ENCODE assay signal across 11 cellular contexts in the genomic region with DNA sequence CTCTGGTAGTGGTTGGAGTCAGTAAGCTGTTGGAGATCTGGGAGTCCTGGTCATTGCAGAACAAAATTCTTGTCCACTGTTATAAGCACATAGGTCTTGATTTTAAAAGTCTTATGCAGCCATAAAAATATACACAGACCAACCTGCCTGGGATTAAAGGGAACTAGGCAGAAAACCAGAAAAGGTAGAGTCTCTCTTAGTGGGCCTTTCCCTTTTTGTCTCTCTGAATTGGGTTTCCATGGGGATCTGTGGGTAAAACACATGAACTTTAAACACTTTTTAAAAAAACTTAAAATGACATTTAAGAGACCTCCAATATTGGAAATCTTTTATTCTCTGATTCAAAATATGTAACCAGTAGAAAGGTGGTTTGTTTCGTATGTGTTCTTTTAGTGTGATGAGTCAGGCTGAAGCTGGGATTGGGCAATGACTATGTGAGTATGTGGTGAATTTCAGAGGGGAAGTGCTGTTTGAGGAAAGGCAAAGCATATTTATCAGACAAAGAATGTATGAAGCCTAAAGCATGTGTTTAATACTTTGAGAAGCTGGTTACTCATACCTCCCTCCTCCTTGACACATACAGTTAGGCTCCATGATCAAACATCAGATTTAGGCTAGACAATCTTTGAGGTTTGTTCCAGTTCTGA. TPM values are rescaled to one million over a fixed set of nuclear protein-coding genes. Genes with fewer than 3 reads are reported as not detected.
DNase-seq lines count a peak whose midpoint lies in the region; ATAC-seq and TF ChIP-seq lines count a peak whose summit lies in the region.
"Had no signal": no experiment of that assay in that cellular context is flagged by ENCODE, and none has a peak within 500 bp of the region (broad histone marks: within the 10 kb centered on the region; RNA-seq: fewer than 3 reads in every experiment).

No MANE protein-coding gene starts in this region.

- no peak overlapping the region for H3K4me2 ChIP-seq in IMR-90 (ENCODE audit: low read depth, low read length)

- H3K79me1 ChIP-seq in IMR-90 (ENCODE audit: low read depth in 1 of 2, low read length in 2 of 2), result peaks cover 10 to 20% of the 10 kb centered on the region in 2 experiments; a peak in 1 of 4 replicates

- ATAC-seq in IMR-90 (ENCODE audit: low read depth) (peak; percentile 91), left lung (peak; percentile 76), HG03045 (IDR thresholded peaks at IDR 0.05; ENCODE audit: unreplicated experiment) (no peak), HG02759 (IDR thresholded peaks at IDR 0.05; ENCODE audit: unreplicated experiment) (no peak), GM19397 (IDR thresholded peaks at IDR 0.05; ENCODE audit: unreplicated experiment) (no peak)
- ATAC-seq: activated CD8-positive, alpha-beta memory T cell treated with anti-CD3 and anti-CD28 coated beads, Interleukin-2, amount 10 ng/mL, durations not matched to agents 7 days and 5 days had no signal

- H3K23ac ChIP-seq in IMR-90 (ENCODE audit: low read depth, low read length), result 0 out of 2 replicates have a peak overlapping the region, but pooled peaks have one; percentile 62

- H2AK9ac ChIP-seq in IMR-90 (replicated peaks; ENCODE audit: low read depth, low read length, poor library complexity), result peak overlapping the region; percentile 57

- POLR2A ChIA-PET in IMR-90 (lab: Charles Lee; ENCODE audit: unreplicated experiment), result no interaction called here

- peaks cover 14% of the 10 kb centered on the region for H3K9me1 ChIP-seq in IMR-90 (ENCODE audit: insufficient read depth, low read length)

- peak overlapping the region; percentile 48 for H3K18ac ChIP-seq in IMR-90 (ENCODE audit: low read depth, low read length)

- peak overlapping the region in 1 of 2 experiments; percentile 63; a peak in 3 of 4 replicates for H4K8ac ChIP-seq in IMR-90 (ENCODE audit: low read depth in 2 of 2, low read length in 2 of 2)

- intact Hi-C loops in IMR-90 (cut with micrococcal nuclease) (loop anchor here (1.0 to 2.0 kb wide), 2 partner anchors 30 to 68 kb away; a partner anchor contains a TSS), left lung (cut with DNase I) (no loop called here)

- H3K14ac ChIP-seq in IMR-90 (replicated peaks; ENCODE audit: low read depth, low read length), result peak overlapping the region; percentile 78

- no TSS peak for BruUV-seq in IMR-90 (replicated peaks; lab: Mats Ljungman, UMichigan)

- DNase-seq in AML-193 (lab: John Stamatoyannopoulos, UW) (peak; percentile 64 to 68), IMR-90 (peak; percentile 94), adipocyte (ENCODE audit: low read depth) (peak; percentile 86), left lung (no peak), D341Med (ENCODE audit: low spot score) (no peak)
- DNase-seq: activated CD8-positive, alpha-beta memory T cell treated with anti-CD3 and anti-CD28 coated beads, Interleukin-2, amount 10 ng/mL, durations not matched to agents 7 days and 5 days had no signal

- H3K9ac ChIP-seq in IMR-90 (ENCODE audit: low read depth, low read length) (no peak overlapping the region), adipocyte (ENCODE audit: low read length) (no peak overlapping the region)
- H3K9ac ChIP-seq: parathyroid adenoma had no signal

- peak overlapping the region; percentile 91 for H2BK120ac ChIP-seq in IMR-90 (ENCODE audit: low read depth, low read length)

- dilution Hi-C loops in IMR-90 (cut with HindIII; ENCODE audit: low sequenced_read_pairs, unreplicated experiment), result no loop called here

- H4K91ac ChIP-seq in IMR-90 (ENCODE audit: insufficient read depth, low read depth, low read length), result peak overlapping the region; percentile 87

- H3K4me3 ChIP-seq in IMR-90 (ENCODE audit: insufficient read depth, low read depth, low read length) (no peak overlapping the region), adipocyte (ENCODE audit: low read length) (no peak overlapping the region), left lung (no peak overlapping the region)
- H3K4me3 ChIP-seq: suprapubic skin had no signal

- peak overlapping the region; percentile 82 for H2BK5ac ChIP-seq in IMR-90 (ENCODE audit: low read depth, low read length, poor library complexity, severe bottlenecking)

- CTCF ChIA-PET in IMR-90 (lab: Yijun Ruan, JAX), result interaction anchor here (0.5 kb wide), 1 partner anchor 106 kb away, joined by 3 read pairs; no protein-coding TSS in a partner anchor

- H3K4me1 ChIP-seq in IMR-90 (ENCODE audit: control insufficient read depth, insufficient read depth, low read length), result peaks cover 6% of the 10 kb centered on the region
- peaks cover 18% of the 10 kb centered on the region for H3K4me1 ChIP-seq in adipocyte (ENCODE audit: control insufficient read depth, insufficient read depth, low read length)
- no peaks in the 10 kb centered on the region for H3K4me1 ChIP-seq in left lung
- H3K4me1 ChIP-seq: parathyroid adenoma had no signal

- no peak overlapping the region for H2AFZ ChIP-seq in IMR-90 (replicated peaks; ENCODE audit: low read length, poor library complexity)
- H2AFZ ChIP-seq: parathyroid adenoma had no signal

- WGBS in IMR-90 (ENCODE audit: extremely low coverage in 2 of 2, insufficient read length in 1 of 2), 2 experiments, result no CpG with 5 or more reads among the region's 1 CpG

- in situ Hi-C loops in IMR-90 (cut with MboI; ENCODE audit: low sequenced_read_pairs), result no loop called here

- peak overlapping the region; percentile 34 for H3K56ac ChIP-seq in IMR-90 (ENCODE audit: extremely low read depth, insufficient read depth, low read length)

- peaks cover 2% of the 10 kb centered on the region; the same call in 1 of the 2 replicates for H3K27me3 ChIP-seq in IMR-90 (ENCODE audit: control insufficient read depth, insufficient read depth, low read length)
- peaks cover 5% of the 10 kb centered on the region for H3K27me3 ChIP-seq in adipocyte (replicated peaks; ENCODE audit: control insufficient read depth, insufficient read depth, low read length)
- no peaks in the 10 kb centered on the region for H3K27me3 ChIP-seq in left lung
- H3K27me3 ChIP-seq: suprapubic skin had no signal

- peak overlapping the region; percentile 91 for H3K4ac ChIP-seq in IMR-90 (ENCODE audit: low read depth, low read length)

- peak overlapping the region; percentile 90 for H2BK20ac ChIP-seq in IMR-90 (ENCODE audit: low read depth, low read length)

- no peak for TF ChIP-seq RAD21 in IMR-90 (IDR thresholded peaks at IDR 0.05; ENCODE audit: low read length)

- H4K5ac ChIP-seq in IMR-90 (ENCODE audit: low read depth, low read length), result peak overlapping the region; percentile 38; the same call in 1 of the 2 replicates

- H3K9me3 ChIP-seq in IMR-90 (ENCODE audit: control insufficient read depth, insufficient read depth, low read length) (no peaks in the 10 kb centered on the region), adipocyte (ENCODE audit: control insufficient read depth, low read length) (no peaks in the 10 kb centered on the region), left lung (no peaks in the 10 kb centered on the region)
- H3K9me3 ChIP-seq: suprapubic skin had no signal

- H3K36me3 ChIP-seq in IMR-90 (ENCODE audit: control insufficient read depth, insufficient read depth, low read length) (no peaks in the 10 kb centered on the region), adipocyte (ENCODE audit: control insufficient read depth, insufficient read depth, low read length, severe bottlenecking) (no peaks in the 10 kb centered on the region), left lung (no peaks in the 10 kb centered on the region)
- H3K36me3 ChIP-seq: suprapubic skin had no signal

- H3K27ac ChIP-seq in IMR-90 (ENCODE audit: insufficient read depth, low read length) (peak overlapping the region; percentile 79), left lung (no peak overlapping the region)
- H3K27ac ChIP-seq: parathyroid adenoma, suprapubic skin had no signal

- peaks cover 9% of the 10 kb centered on the region; the same call in 1 of the 2 replicates for H4K20me1 ChIP-seq in IMR-90 (ENCODE audit: insufficient read depth, low read length)

- no peak for TF ChIP-seq POLR2A in IMR-90 (IDR thresholded peaks at IDR 0.05; ENCODE audit: low read depth, low read length)

- TF ChIP-seq CTCF in IMR-90 (conservative IDR thresholded peaks at IDR 0.05; ENCODE audit: low read depth, low read length) (no peak), left lung (IDR thresholded peaks at IDR 0.05) (no peak)

- peak overlapping the region; percentile 97 for H2AK5ac ChIP-seq in IMR-90 (ENCODE audit: low read depth, low read length)

- H2BK15ac ChIP-seq in IMR-90 (ENCODE audit: low read depth, low read length), result peak overlapping the region; percentile 61; the same call in 1 of the 3 replicates

TF ChIP-seq in IMR-90, 13 proteins besides CTCF, POLR2A, EP300 and RAD21:
- TF ChIP-seq MXI1 (IDR thresholded peaks at IDR 0.05; ENCODE audit: borderline replicate concordance, low read depth, low read length) (no peak), CEBPB (IDR thresholded peaks at IDR 0.05; ENCODE audit: low read depth, low read length) (peak; percentile 98), BHLHE40 (IDR thresholded peaks at IDR 0.05; ENCODE audit: low read depth, low read length) (0 out of 2 replicates have a peak, but pooled peaks have one; percentile 11), MAZ (IDR thresholded peaks at IDR 0.05; ENCODE audit: borderline replicate concordance, low read depth, low read length) (no peak), FOS (IDR thresholded peaks at IDR 0.05; ENCODE audit: low read depth, low read length) (peak; percentile 79), RCOR1 (IDR thresholded peaks at IDR 0.05; ENCODE audit: insufficient replicate concordance, low read length) (no peak), MAFK (IDR thresholded peaks at IDR 0.05; ENCODE audit: low read depth, low read length) (no peak), RFX5 (IDR thresholded peaks at IDR 0.05; ENCODE audit: low read depth, low read length) (no peak), NFE2L2 (IDR thresholded peaks at IDR 0.05; ENCODE audit: low read depth, low read length) (no peak; the same call in 1 of the 2 replicates)
TF ChIP-seq in IMR-90: peak in this region for 3.

RNA-seq across cellular contexts. Expression of a gene that starts 29.6 kb away (rescaled TPM):
- 5.3 and 6.1 TPM in 2 replicates for total RNA-seq in IMR-90 (2012; rRNA removed)
- 23.8 and 24.9 TPM in 2 replicates for polyA plus RNA-seq in IMR-90 (2012; rRNA removed)
- polyA plus RNA-seq in IMR-90 (2012; cell fraction: cytosol; rRNA removed), result 10.5 and 15.7 TPM in 2 replicates
- polyA plus RNA-seq in IMR-90 (2012; cell fraction: nucleus; rRNA removed; ENCODE audit: low replicate concordance), result 18.3 and 38.0 TPM in 2 replicates
- 10 to 100 TPM; 16.4 to 22.9 TPM for total RNA-seq in left lung

Comparison
In these comparisons a context has a peak if more than half of its experiments do, and no peak if none do; other contexts are left out.
1. DNase-seq: peak in AML-193 (2 of 2), IMR-90 (single experiment) and adipocyte (single experiment); none in left lung (0 of 2) and D341Med (single experiment).
2. ATAC-seq: peak in IMR-90 (single experiment) and left lung (single experiment); none in HG03045 (single experiment), HG02759 (single experiment) and GM19397 (single experiment).